ENCODE assay signal across 21 cellular contexts in genomic region chr3:128326051-128326823, GRCh38.
DNase-seq lines count a peak whose midpoint lies in the region; ATAC-seq and TF ChIP-seq lines count a peak whose summit lies in the region.
"Had no signal": no experiment of that assay in that cellular context is flagged by ENCODE, and none has a peak within 500 bp of the region (broad histone marks: within the 10 kb centered on the region; RNA-seq: fewer than 3 reads in every experiment).

No MANE protein-coding gene starts in this region.

- H3K4me3 ChIP-seq in trophoblast cell (ENCODE audit: low read depth, low read length) (no peak overlapping the region), smooth muscle cell (no peak overlapping the region)
- H3K4me3 ChIP-seq: ascending aorta had no signal

- H2AK5ac ChIP-seq in trophoblast cell (ENCODE audit: low read length), result no peak overlapping the region

- H3K9me3 ChIP-seq in trophoblast cell (ENCODE audit: insufficient read depth, low read depth, low read length) (peaks cover 3% of the 10 kb centered on the region), smooth muscle cell (replicated peaks; ENCODE audit: low read depth) (no peaks in the 10 kb centered on the region)
- H3K9me3 ChIP-seq: ascending aorta had no signal

- peaks cover 16% of the 10 kb centered on the region for H3K4me1 Mint-ChIP-seq in activated CD4-positive, alpha-beta T cell treated with anti-CD3 and anti-CD28 coated beads, Interleukin-2, amount 10 ng/mL, durations not matched to agents 24 days and 14 days
- H3K4me1 Mint-ChIP-seq: activated B cell treated with CpG ODN at 0.5 μM for 24 hours, memory B cell had no signal

- no peak overlapping the region for H3K9ac ChIP-seq in trophoblast cell (ENCODE audit: low read length)
- H3K9ac ChIP-seq in smooth muscle cell (ENCODE audit: low read depth), result no peak overlapping the region

- H2BK5ac ChIP-seq in trophoblast cell (ENCODE audit: low read depth, low read length, poor library complexity), result no peak overlapping the region

- H3F3A ChIP-seq in smooth muscle cell (ENCODE audit: low read depth), result no peaks in the 10 kb centered on the region

- H3K27me3 ChIP-seq in trophoblast cell (ENCODE audit: insufficient read depth, low read length) (no peaks in the 10 kb centered on the region), smooth muscle cell (ENCODE audit: low read depth) (no peaks in the 10 kb centered on the region)
- H3K27me3 ChIP-seq: ascending aorta had no signal

- no peak for DNase-seq in activated CD4-positive, alpha-beta T cell treated with anti-CD3 and anti-CD28 coated beads, Interleukin-2, amount 10 ng/mL, durations not matched to agents 24 days and 14 days
- DNase-seq in activated CD4-positive, alpha-beta T cell treated with anti-CD3 and anti-CD28 coated beads for 4 hours, result no peak
- peak; percentile 22 for DNase-seq in left lobe of liver (ENCODE audit: low spot score)
- DNase-seq in trophoblast cell, result no peak
- no peak for DNase-seq in stimulated activated CD4-positive, alpha-beta T cell treated with anti-CD3 and anti-CD28 coated beads, Interleukin-4, amount 100 ng/mL, for 24 hours
- DNase-seq in smooth muscle cell (lab: John Stamatoyannopoulos, UW; ENCODE audit: unreplicated experiment), result no peak
- DNase-seq: ACHN; activated B cell treated with CpG ODN at 0.5 μM for 24 hours; CD8-positive, alpha-beta memory T cell; hippocampal formation; Kasumi-1; kidney; NCI-H1417 treated with DMSO at 0.1 percent for 48 hours; NCI-H82; retina had no signal

- no peak overlapping the region for H3K4ac ChIP-seq in trophoblast cell (ENCODE audit: low read depth, low read length)

- WGBS in trophoblast cell (ENCODE audit: extremely low coverage, insufficient coverage, insufficient read length), result no CpG with 5 or more reads among the region's 4 CpGs
- WGBS in smooth muscle cell (ENCODE audit: low lambda C conversion rate), result 96% methylated on average over 4 of the region's 4 CpGs

- H3K36me3 ChIP-seq in trophoblast cell (ENCODE audit: control insufficient read depth in 1 of 2, insufficient read depth in 2 of 2, low read length in 2 of 2), result no peaks in the 10 kb centered on the region
- no peaks in the 10 kb centered on the region for H3K36me3 ChIP-seq in smooth muscle cell (ENCODE audit: low read depth)
- H3K36me3 ChIP-seq: ascending aorta had no signal

- H3K4me2 ChIP-seq in trophoblast cell (ENCODE audit: low read length) (no peak overlapping the region), smooth muscle cell (no peak overlapping the region)

- peaks cover 6 to 10% of the 10 kb centered on the region in 2 experiments for H3K4me1 ChIP-seq in trophoblast cell (ENCODE audit: control insufficient read depth in 1 of 2, insufficient read depth in 2 of 2, low read length in 2 of 2)
- no peaks in the 10 kb centered on the region for H3K4me1 ChIP-seq in smooth muscle cell (ENCODE audit: low read depth)
- H3K4me1 ChIP-seq: ascending aorta had no signal

- no peaks in the 10 kb centered on the region for H4K20me1 ChIP-seq in smooth muscle cell (ENCODE audit: low read depth)

- H3K9me3 Mint-ChIP-seq in activated CD4-positive, alpha-beta T cell treated with anti-CD3 and anti-CD28 coated beads, Interleukin-2, amount 10 ng/mL, durations not matched to agents 24 days and 14 days, result no peaks in the 10 kb centered on the region
- H3K9me3 Mint-ChIP-seq: activated B cell treated with CpG ODN at 0.5 μM for 24 hours; CD8-positive, alpha-beta memory T cell; memory B cell had no signal

- H3K18ac ChIP-seq in trophoblast cell (ENCODE audit: low read length), result no peak overlapping the region

- no peak overlapping the region for H3K23ac ChIP-seq in trophoblast cell (ENCODE audit: low read length)

- H3K79me2 ChIP-seq in trophoblast cell (ENCODE audit: control insufficient read depth, insufficient read depth, low read length, poor library complexity), result no peaks in the 10 kb centered on the region
- H3K79me2 ChIP-seq in smooth muscle cell (ENCODE audit: low read depth), result no peaks in the 10 kb centered on the region

- H4K91ac ChIP-seq in trophoblast cell (ENCODE audit: low read depth, low read length), result no peak overlapping the region

- no peak overlapping the region for H2BK12ac ChIP-seq in trophoblast cell (ENCODE audit: low read length)

- no peak overlapping the region for H3K4me3 Mint-ChIP-seq in activated CD4-positive, alpha-beta T cell treated with anti-CD3 and anti-CD28 coated beads, Interleukin-2, amount 10 ng/mL, durations not matched to agents 24 days and 14 days
- H3K4me3 Mint-ChIP-seq: activated B cell treated with CpG ODN at 0.5 μM for 24 hours; CD8-positive, alpha-beta memory T cell; memory B cell had no signal

- H3K79me1 ChIP-seq in trophoblast cell (ENCODE audit: low read length), result peaks cover 5% of the 10 kb centered on the region

- no peak overlapping the region for H4K8ac ChIP-seq in trophoblast cell (ENCODE audit: low read depth, low read length)

- peak overlapping the region; percentile 12 for H3K27ac ChIP-seq in C4-2B
- peak overlapping the region; percentile 13; the same call in 1 of the 2 replicates for H3K27ac ChIP-seq in VCaP
- H3K27ac ChIP-seq in trophoblast cell (ENCODE audit: low read depth, low read length), result no peak overlapping the region
- H3K27ac ChIP-seq in smooth muscle cell (ENCODE audit: low read depth), result no peak overlapping the region
- H3K27ac ChIP-seq: ascending aorta, RWPE1 had no signal

- H3K36me3 Mint-ChIP-seq in activated CD4-positive, alpha-beta T cell treated with anti-CD3 and anti-CD28 coated beads, Interleukin-2, amount 10 ng/mL, durations not matched to agents 24 days and 14 days (ENCODE audit: low read depth), result no peaks in the 10 kb centered on the region

- H2BK120ac ChIP-seq in trophoblast cell (ENCODE audit: insufficient read depth, low read length, poor library complexity), result no peak overlapping the region

- no peak overlapping the region for H3K14ac ChIP-seq in trophoblast cell (ENCODE audit: low read length)

- no peak for TF ChIP-seq CTCF in C4-2B (conservative IDR thresholded peaks at IDR 0.05)
- TF ChIP-seq CTCF in VCaP (conservative IDR thresholded peaks at IDR 0.05), result no peak
- TF ChIP-seq CTCF in smooth muscle cell (IDR thresholded peaks at IDR 0.05; ENCODE audit: borderline replicate concordance, insufficient read depth, poor library complexity, severe bottlenecking), result no peak

- peak overlapping the region; percentile 68 for H3K27ac Mint-ChIP-seq in activated CD4-positive, alpha-beta T cell treated with anti-CD3 and anti-CD28 coated beads, Interleukin-2, amount 10 ng/mL, durations not matched to agents 24 days and 14 days
- H3K27ac Mint-ChIP-seq: activated B cell treated with CpG ODN at 0.5 μM for 24 hours, memory B cell had no signal

- no peaks in the 10 kb centered on the region for H3K27me3 Mint-ChIP-seq in activated CD4-positive, alpha-beta T cell treated with anti-CD3 and anti-CD28 coated beads, Interleukin-2, amount 10 ng/mL, durations not matched to agents 24 days and 14 days
- H3K27me3 Mint-ChIP-seq: activated B cell treated with CpG ODN at 0.5 μM for 24 hours; CD8-positive, alpha-beta memory T cell; memory B cell had no signal

- no peak overlapping the region for H4K12ac ChIP-seq in trophoblast cell (ENCODE audit: low read depth, low read length)

- intact Hi-C loops in activated CD4-positive, alpha-beta T cell treated with anti-CD3 and anti-CD28 coated beads, Interleukin-2, amount 10 ng/mL, durations not matched to agents 24 days and 14 days (cut with micrococcal nuclease), result no loop called here

- ATAC-seq in left lobe of liver, result no peak
- ATAC-seq: HCT116 had no signal

- H2AFZ ChIP-seq in trophoblast cell (ENCODE audit: insufficient read depth, low read length, poor library complexity), result no peak overlapping the region
- H2AFZ ChIP-seq in smooth muscle cell (ENCODE audit: low read depth), result no peak overlapping the region

Comparison
In these comparisons a context has a peak if more than half of its experiments do, and no peak if none do; other contexts are left out.
1. H3K27ac ChIP-seq: peak in C4-2B (single experiment) and VCaP (single experiment); none in trophoblast cell (single experiment) and smooth muscle cell (single experiment).